In genomic region chr5:2366816-2367215, GRCh38 we compare ENCODE assay signal across 24 cellular contexts.
"Had no signal": no experiment of that assay in that cellular context is flagged by ENCODE, and none has a peak within 500 bp of the region (broad histone marks: within the 10 kb centered on the region; RNA-seq: fewer than 3 reads in every experiment).

No MANE protein-coding gene starts in this region.

- H3K27ac ChIP-seq: colonic mucosa, epithelial cell of prostate, foreskin keratinocyte, gastrocnemius medialis, heart right ventricle, left lung had no signal

- FAIRE-seq: endometrium, islet of Langerhans, keratinocyte had no signal

- ATAC-seq: effector memory CD8-positive, alpha-beta T cell; esophagus mucosa; foreskin keratinocyte; gastrocnemius medialis; heart right ventricle; left cardiac atrium; left lung; left ventricle myocardium superior had no signal

- H3K36me3 ChIP-seq: colonic mucosa, gastrocnemius medialis, heart right ventricle, left lung had no signal

- H3K4me3 ChIP-seq: colonic mucosa, gastrocnemius medialis, heart right ventricle, left lung, lung had no signal

- H3K27me3 ChIP-seq: colonic mucosa, foreskin keratinocyte, gastrocnemius medialis, heart right ventricle, left lung had no signal

- H3K4me1 ChIP-seq: colonic mucosa, foreskin keratinocyte, gastrocnemius medialis, heart right ventricle, left lung had no signal

- H3K9me3 ChIP-seq: colonic mucosa had no signal

- DNase-seq: cerebellar nuclear complex; colonic mucosa; cortex of kidney; effector CD8-positive, alpha-beta T cell; effector memory CD8-positive, alpha-beta T cell; endodermal cell; erythroblast; foreskin keratinocyte; gastrocnemius medialis; glutamatergic neuron; heart right ventricle; hippocampal formation; left cardiac atrium; left lung; left ventricle myocardium superior; mammary epithelial cell; mesendoderm; midbrain had no signal
